13 cellular contexts compared by ENCODE assay signal in genomic region chr7:71829499-71829898, GRCh38.
DNase-seq lines count a peak whose midpoint lies in the region; TF ChIP-seq lines count a peak whose summit lies in the region.
"Had no signal": no experiment of that assay in that cellular context is flagged by ENCODE, and none has a peak within 500 bp of the region (broad histone marks: within the 10 kb centered on the region; RNA-seq: fewer than 3 reads in every experiment).

No MANE protein-coding gene starts in this region.

- intact Hi-C loops in posterior vena cava (cut with DNase I) (loop anchor here in 1 of 2 donors (10.0 kb wide), 1 partner anchor 65 kb away; no protein-coding TSS in a partner anchor), thyroid gland (cut with DNase I) (no loop called here)

- H3K36me3 ChIP-seq in thyroid gland: no peaks in the 10 kb centered on the region
- H3K36me3 ChIP-seq in CD8-positive, alpha-beta memory T cell (ENCODE audit: insufficient read depth, low read length): no peaks in the 10 kb centered on the region
- H3K36me3 ChIP-seq: BLaER1 had no signal

- DNase-seq in NCI-H2029 treated with DMSO at 0.1 percent for 48 hours (lab: John Stamatoyannopoulos, UW) (peak; percentile 2), NCI-H2029 (lab: John Stamatoyannopoulos, UW) (no peak), NCI-H748 (lab: John Stamatoyannopoulos, UW; ENCODE audit: unreplicated experiment) (peak; percentile 45), cerebellar cortex (ENCODE audit: low spot score) (peak; percentile 32), erythroblast (lab: John Stamatoyannopoulos, UW) (no peak), posterior vena cava (ENCODE audit: low spot score) (no peak), thyroid gland (no peak)
- DNase-seq in CD8-positive, alpha-beta memory T cell: no peak
- DNase-seq: 8988T, AML-193, DMS53 had no signal

- H3K36me3 Mint-ChIP-seq in CD8-positive, alpha-beta memory T cell: no peaks in the 10 kb centered on the region

- no peak for TF ChIP-seq CTCF in thyroid gland (IDR thresholded peaks at IDR 0.05)

- H3K27ac Mint-ChIP-seq in CD8-positive, alpha-beta memory T cell: no peak overlapping the region

- no peaks in the 10 kb centered on the region for H3K27me3 Mint-ChIP-seq in CD8-positive, alpha-beta memory T cell

- no peak overlapping the region for H3K27ac ChIP-seq in thyroid gland
- no peak overlapping the region for H3K27ac ChIP-seq in CD8-positive, alpha-beta memory T cell (ENCODE audit: low read depth, low read length)
- H3K27ac ChIP-seq: BLaER1 had no signal

- CTCF ChIA-PET in CD8-positive, alpha-beta memory T cell (lab: Charles Lee): no interaction called here

- TF ChIP-seq POLR2A in erythroblast (IDR thresholded peaks at IDR 0.05; ENCODE audit: low read length): no peak
- TF ChIP-seq POLR2A in thyroid gland (IDR thresholded peaks at IDR 0.05): no peak

- H3K4me3 ChIP-seq in thyroid gland (replicated peaks in 1 of 3): no peak overlapping the region
- no peak overlapping the region for H3K4me3 ChIP-seq in CD8-positive, alpha-beta memory T cell (ENCODE audit: low read length)
- H3K4me3 ChIP-seq: BLaER1, GM12878 had no signal

- 48 to 62% methylated on average over 3 of the region's 3 CpGs for WGBS in thyroid gland, 2 donors

- no peaks in the 10 kb centered on the region for H3K27me3 ChIP-seq in thyroid gland
- H3K27me3 ChIP-seq in CD8-positive, alpha-beta memory T cell (ENCODE audit: insufficient read depth, low read length, poor library complexity, severe bottlenecking): no peaks in the 10 kb centered on the region
- H3K27me3 ChIP-seq: BLaER1 had no signal

- no peak overlapping the region for H3K4me3 Mint-ChIP-seq in CD8-positive, alpha-beta memory T cell

- no peaks in the 10 kb centered on the region for H3K4me1 Mint-ChIP-seq in CD8-positive, alpha-beta memory T cell

- peaks cover 7 to 18% (median 11%) of the 10 kb centered on the region in 5 donors for H3K9me3 Mint-ChIP-seq in CD8-positive, alpha-beta memory T cell

- no peaks in the 10 kb centered on the region for H3K9me3 ChIP-seq in thyroid gland
- no peaks in the 10 kb centered on the region for H3K9me3 ChIP-seq in CD8-positive, alpha-beta memory T cell (ENCODE audit: low read length)

- no peaks in the 10 kb centered on the region for H3K4me1 ChIP-seq in thyroid gland
- H3K4me1 ChIP-seq in CD8-positive, alpha-beta memory T cell (ENCODE audit: insufficient read depth, low read length): no peaks in the 10 kb centered on the region
- H3K4me1 ChIP-seq: BLaER1 had no signal

- POLR2A ChIA-PET in CD8-positive, alpha-beta memory T cell (lab: Charles Lee): no interaction called here

Comparison
In these comparisons a context has a peak if more than half of its experiments do, and no peak if none do; other contexts are left out.
1. DNase-seq: peak in NCI-H2029 treated with DMSO at 0.1 percent for 48 hours (single experiment), NCI-H748 (single experiment) and cerebellar cortex (single experiment); none in NCI-H2029 (single experiment), erythroblast (0 of 2), posterior vena cava (single experiment), thyroid gland (0 of 2) and CD8-positive, alpha-beta memory T cell (0 of 5).